1 cellular context compared by ENCODE assay signal in the genomic region with DNA sequence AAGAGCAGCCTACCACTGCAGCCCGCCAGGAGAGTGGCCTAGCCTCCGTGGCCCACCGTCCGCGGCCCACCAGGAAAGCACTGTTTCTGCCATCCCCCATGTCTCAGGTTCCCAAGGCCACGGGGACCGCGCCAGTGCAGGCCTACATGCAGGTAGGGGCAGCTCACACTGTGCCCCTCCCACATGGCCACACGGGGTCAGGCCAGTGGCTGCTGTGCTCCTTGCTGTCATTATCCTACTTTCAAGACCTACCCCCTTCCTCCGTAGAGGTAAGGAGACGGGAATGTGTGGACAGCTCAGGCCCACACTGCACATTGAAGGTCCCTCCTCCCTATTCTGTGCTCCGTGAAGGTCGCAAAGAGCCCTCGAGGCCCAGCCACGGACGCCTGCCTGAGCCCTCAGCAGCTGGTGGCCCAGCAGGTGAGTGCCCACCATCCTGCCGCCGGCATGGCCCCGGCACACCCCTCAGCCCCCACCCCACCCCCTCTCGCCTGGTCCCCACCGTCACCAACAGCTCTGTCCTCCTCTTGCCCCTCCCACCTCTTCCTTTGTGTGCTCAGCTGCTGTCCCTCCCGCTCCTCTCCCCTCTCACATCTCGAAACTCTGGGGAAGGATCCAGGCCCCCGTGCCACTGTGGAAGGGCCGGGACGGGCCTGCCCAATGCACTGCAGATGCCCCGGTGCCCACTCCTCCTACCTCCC.
TF ChIP-seq lines count a peak whose summit lies in the region.

No MANE protein-coding gene starts in this region.

TF ChIP-seq in A549, 52 proteins besides CTCF, POLR2A, EP300 and RAD21 (continued from another document):
- TF ChIP-seq REST (IDR thresholded peaks at IDR 0.05): no peak
- TF ChIP-seq ESRRA (IDR thresholded peaks at IDR 0.05; ENCODE audit: borderline replicate concordance, low read length): no peak
- TF ChIP-seq MYC (IDR thresholded peaks at IDR 0.05; ENCODE audit: borderline replicate concordance, low read length): no peak
- no peak for TF ChIP-seq HOXB5 (CRISPR knock-in tag; IDR thresholded peaks at IDR 0.05)
- TF ChIP-seq HDAC2 (IDR thresholded peaks at IDR 0.05): no peak
- TF ChIP-seq CHD2 (IDR thresholded peaks at IDR 0.05; ENCODE audit: low read length, partially characterized antibody): no peak
- TF ChIP-seq JUNB (IDR thresholded peaks at IDR 0.05): no peak
- no peak for TF ChIP-seq FOSB (CRISPR knock-in tag; IDR thresholded peaks at IDR 0.05)
- no peak for TF ChIP-seq HEYL (CRISPR knock-in tag; IDR thresholded peaks at IDR 0.05)
- TF ChIP-seq GATA3 (IDR thresholded peaks at IDR 0.05; ENCODE audit: borderline replicate concordance): no peak
- TF ChIP-seq SMC3 (IDR thresholded peaks at IDR 0.05): no peak
- no peak for TF ChIP-seq TP53 (CRISPR knock-in tag; IDR thresholded peaks at IDR 0.05)
- TF ChIP-seq NPAS2 (CRISPR knock-in tag; IDR thresholded peaks at IDR 0.05; ENCODE audit: borderline replicate concordance): no peak
TF ChIP-seq in A549: peak in this region for 0.
